In the genomic region with DNA sequence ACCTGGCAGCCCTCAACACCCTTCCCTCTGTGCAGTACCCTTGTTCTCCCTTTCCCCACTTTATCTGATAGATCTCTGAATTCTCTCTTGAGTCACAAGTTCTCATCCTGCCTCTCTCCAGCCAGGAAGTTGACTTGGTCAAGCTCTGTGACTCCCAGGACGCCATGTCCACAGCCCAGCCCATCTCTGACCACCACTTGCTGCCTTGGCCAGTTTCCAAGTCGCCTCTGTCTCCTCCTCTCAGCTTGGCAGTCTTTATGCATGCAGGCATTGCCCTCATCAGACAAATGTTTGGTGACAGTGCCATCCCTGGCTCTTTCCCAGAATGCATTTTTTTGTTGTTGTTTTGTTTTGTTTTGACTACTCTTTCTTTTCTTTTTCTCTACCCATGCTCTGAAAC, we compare ENCODE assay signal across 21 cellular contexts. TPM values are rescaled to one million over a fixed set of nuclear protein-coding genes. Genes with fewer than 3 reads are reported as not detected.
DNase-seq lines count a peak whose midpoint lies in the region; ATAC-seq, FAIRE-seq and TF ChIP-seq lines count a peak whose summit lies in the region.
"Had no signal": no experiment of that assay in that cellular context is flagged by ENCODE, and none has a peak within 500 bp of the region (broad histone marks: within the 10 kb centered on the region; RNA-seq: fewer than 3 reads in every experiment).

No MANE protein-coding gene starts in this region.

- TF ChIP-seq POLR2A in K562 (conservative IDR thresholded peaks at IDR 0.05), result no peak

- H3K36me3 ChIP-seq in K562 (ENCODE audit: control insufficient read depth, insufficient read depth, low read length), result no peaks in the 10 kb centered on the region
- H3K36me3 ChIP-seq in mucosa of descending colon (ENCODE audit: low read depth), result no peaks in the 10 kb centered on the region
- H3K36me3 ChIP-seq: BE2C had no signal

- FAIRE-seq in K562 (lab: Jason Lieb, UNC), result no peak
- FAIRE-seq: A549, D721Med, GM19239, H1 had no signal

- WGBS in K562 (ENCODE audit: insufficient coverage, low coverage, missing lambda C conversion rate), result 0% methylated on average over 2 of the region's 2 CpGs

- no peak for ATAC-seq in K562
- no peak for ATAC-seq in mucosa of descending colon
- ATAC-seq in HG02571 (IDR thresholded peaks at IDR 0.05; ENCODE audit: unreplicated experiment), result no peak
- no peak for ATAC-seq in HG02798 (IDR thresholded peaks at IDR 0.05; ENCODE audit: poor library complexity, unreplicated experiment)
- ATAC-seq: A549 had no signal

- POLR2A ChIA-PET in K562 (lab: Yijun Ruan, JAX), result no interaction called here

- TF ChIP-seq EP300 in K562 (IDR thresholded peaks at IDR 0.05; ENCODE audit: low read length), result no peak

- intact Hi-C loops in K562 (cut with micrococcal nuclease) (no loop called here), mucosa of descending colon (cut with DNase I, micrococcal nuclease) (no loop called here)

- DNase-seq in M059J (ENCODE audit: low read depth) (peak; percentile 11), K562 (ENCODE audit: extremely low read depth in 1 of 4, low spot score in 3 of 4) (no peak), myocyte (ENCODE audit: low read depth) (peak; percentile 64), mucosa of descending colon (no peak)
- DNase-seq: BE2C; CD4-positive, alpha-beta memory T cell; COR-L47; DMS153; DMS79 treated with DMSO at 0.1 percent for 48 hours; EL; GDM1; HCEC 1CT; HFFc6; IMR-90 had no signal

- H3K4me1 ChIP-seq in K562 (replicated peaks in 1 of 2; ENCODE audit: control insufficient read depth in 2 of 2, insufficient read depth in 2 of 2, low read length in 2 of 2), result no peaks in the 10 kb centered on the region
- no peaks in the 10 kb centered on the region for H3K4me1 ChIP-seq in mucosa of descending colon (ENCODE audit: low read depth)
- H3K4me1 ChIP-seq: A549, BE2C had no signal

- no peaks in the 10 kb centered on the region for H3K9me1 ChIP-seq in K562 (ENCODE audit: control insufficient read depth, insufficient read depth, low read length)

- no peak overlapping the region for H3K4me2 ChIP-seq in K562 (ENCODE audit: insufficient read depth, low read length)
- H3K4me2 ChIP-seq: A549 had no signal

- TF ChIP-seq CTCF in K562 (IDR thresholded peaks at IDR 0.05 in 2 of 3, conservative IDR thresholded peaks at IDR 0.05 in 1 of 3; ENCODE audit: insufficient read depth in 2 of 3, low read depth in 1 of 3, low read length in 3 of 3), result no peak
- TF ChIP-seq CTCF in mucosa of descending colon (IDR thresholded peaks at IDR 0.05), result no peak

- no peaks in the 10 kb centered on the region; a peak in 2 of 5 replicates for H3K27me3 ChIP-seq in K562 (ENCODE audit: control insufficient read depth in 2 of 2, insufficient read depth in 2 of 2, low read length in 2 of 2)
- H3K27me3 ChIP-seq: BE2C had no signal

- H3K9ac ChIP-seq in K562 (ENCODE audit: insufficient read depth in 1 of 2, low read depth in 2 of 2, low read length in 2 of 2), result no peak overlapping the region

- CTCF ChIA-PET in K562 (lab: Yijun Ruan, JAX; ENCODE audit: low intra/inter-chr PET ratio), result no interaction called here

- H3K9me3 ChIP-seq in K562 (replicated peaks; ENCODE audit: control insufficient read depth, insufficient read depth, low read depth, low read length), result peaks cover 7% of the 10 kb centered on the region
- H3K9me3 ChIP-seq in mucosa of descending colon, result no peaks in the 10 kb centered on the region
- H3K9me3 ChIP-seq: BE2C had no signal

- no TSS peak for BruUV-seq in K562 (replicated peaks; lab: Mats Ljungman, UMichigan)

- H2AFZ ChIP-seq in K562 (ENCODE audit: low read depth, low read length), result no peak overlapping the region

- in situ Hi-C loops in K562 (cut with MboI), result no loop called here

- no peak for TF ChIP-seq RAD21 in K562 (CRISPR knock-in tag; conservative IDR thresholded peaks at IDR 0.05 in 1 of 2, IDR thresholded peaks at IDR 0.05 in 1 of 2)

- H3K4me3 ChIP-seq in K562 (no peak overlapping the region), mucosa of descending colon (no peak overlapping the region)
- H3K4me3 ChIP-seq: A549 had no signal

- H3K27ac ChIP-seq in K562 (ENCODE audit: extremely low read depth, low read depth, low read length), result no peak overlapping the region
- H3K27ac ChIP-seq: A549, C4-2B had no signal

- no peaks in the 10 kb centered on the region for H3K79me2 ChIP-seq in K562 (ENCODE audit: control insufficient read depth, insufficient read depth, low read length)

- H4K20me1 ChIP-seq in K562 (replicated peaks; ENCODE audit: control insufficient read depth, insufficient read depth, low read length), result no peaks in the 10 kb centered on the region

RNA-seq across cellular contexts. Expression of a gene that starts 25.7 kb away (rescaled TPM):
- total RNA-seq in M059J (2014; rRNA removed; shearing (Covaris generic)), result 9.3 and 15.5 TPM in 2 replicates
- total RNA-seq in K562 (2011; cell fraction: chromatin; rRNA removed; ENCODE audit: low replicate concordance), result 21.1 and 34.6 TPM in 2 replicates
- total RNA-seq in K562 (2011; cell fraction: nucleolus; rRNA removed), result 14.2 and 14.5 TPM in 2 replicates
- 10.5 and 17.5 TPM in 2 replicates for total RNA-seq in K562 (2011; cell fraction: nucleoplasm; rRNA removed)
- total RNA-seq in K562 (2014; rRNA removed) (11.5 and 12.2 TPM in 2 replicates), K562 (2014; rRNA removed; fragmentation: Illumina TruSeq; extraction: Trizol) (18.2 and 21.9 TPM in 2 replicates), K562 (2015; rRNA removed; fragmentation: Illumina TruSeq; extraction: Trizol) (17.6 and 18.2 TPM in 2 replicates), K562 (2021) (13.1 and 13.7 TPM in 2 replicates), myocyte (15.3 and 18.7 TPM in 2 replicates), mucosa of descending colon (1 to 10 TPM; 4.9 to 8.0 (median 6.0) TPM)
- polyA plus RNA-seq in K562 (2011; rRNA removed) (7.5 and 8.2 TPM in 2 replicates), K562 (2014; fragmentation: Illumina TruSeq; extraction: Trizol) (12.3 and 14.8 TPM in 2 replicates), K562 (2014; fragmentation: Nextera tagmentation; extraction: Ambion mirVana) (10 to 100 TPM; 15.2 to 15.5 TPM), K562 (2014; rRNA removed) (8.0 and 8.6 TPM in 2 replicates)
- polyA plus RNA-seq in K562 (2011; cell fraction: cytosol; rRNA removed), result 2.3 and 4.0 TPM in 2 replicates
- polyA plus RNA-seq in K562 (2011; cell fraction: nucleus; rRNA removed), result 5.2 and 5.3 TPM in 2 replicates
- 5.9 and 8.2 TPM in 2 replicates for polyA plus RNA-seq in K562 (2012)
- 19.7 and 24.4 TPM in 2 replicates for polyA minus RNA-seq in K562 (2011; rRNA and poly(A)+ RNA removed)
- 8.1 TPM in 2 replicates for polyA minus RNA-seq in K562 (2011; cell fraction: cytosol; rRNA and poly(A)+ RNA removed)
- 9.7 and 17.3 TPM in 2 replicates for polyA minus RNA-seq in K562 (2011; cell fraction: nucleus; rRNA and poly(A)+ RNA removed)
- polyA plus RNA-seq in myocyte (2012), result 5.8 TPM

RNA-seq across cellular contexts. Expression of a gene that starts 38.2 kb away (rescaled TPM):
- 0.15 and 0.62 TPM in 2 replicates for total RNA-seq in M059J (2014; rRNA removed; shearing (Covaris generic))
- total RNA-seq in K562 (2011; cell fraction: chromatin; rRNA removed; ENCODE audit: low replicate concordance), result 0.60 and 2.4 TPM in 2 replicates
- 0.66 and 0.67 TPM in 2 replicates for total RNA-seq in K562 (2011; cell fraction: nucleolus; rRNA removed)
- total RNA-seq in K562 (2011; cell fraction: nucleoplasm; rRNA removed), result 0.66 and 0.76 TPM in 2 replicates
- total RNA-seq in K562 (2014; rRNA removed) (0.59 and 0.61 TPM in 2 replicates), K562 (2014; rRNA removed; fragmentation: Illumina TruSeq; extraction: Trizol) (0.73 and 1.3 TPM in 2 replicates), K562 (2015; rRNA removed; fragmentation: Illumina TruSeq; extraction: Trizol) (0.68 and 0.98 TPM in 2 replicates), K562 (2021) (0.65 and 0.73 TPM in 2 replicates), myocyte (2.0 and 2.6 TPM in 2 replicates), mucosa of descending colon (1 to 10 TPM; 2.5 to 7.7 (median 3.6) TPM)
- polyA plus RNA-seq in K562 (2011; rRNA removed) (0.11 and 0.47 TPM in 2 replicates), K562 (2014; fragmentation: Illumina TruSeq; extraction: Trizol) (0.73 and 0.90 TPM in 2 replicates), K562 (2014; fragmentation: Nextera tagmentation; extraction: Ambion mirVana) (under 1 TPM; 0.38 to 0.67 TPM), K562 (2014; rRNA removed) (0.60 and 1.6 TPM in 2 replicates)
- polyA plus RNA-seq in K562 (2011; cell fraction: cytosol; rRNA removed), result 0.03 and 0.07 TPM in 2 replicates
- 0.10 and 0.30 TPM in 2 replicates for polyA plus RNA-seq in K562 (2011; cell fraction: nucleus; rRNA removed)
- polyA plus RNA-seq in K562 (2012), result 0.29 and 0.84 TPM in 2 replicates
- polyA minus RNA-seq in K562 (2011; rRNA and poly(A)+ RNA removed), result 0.15 and 0.46 TPM in 2 replicates
- polyA minus RNA-seq in K562 (2011; cell fraction: cytosol; rRNA and poly(A)+ RNA removed), result not detected in 2 replicates
- 0.33 and 0.40 TPM in 2 replicates for polyA minus RNA-seq in K562 (2011; cell fraction: nucleus; rRNA and poly(A)+ RNA removed)
- polyA plus RNA-seq in myocyte (2012), result 1.5 TPM

RNA-seq across cellular contexts. Expression of a gene that starts 49.4 kb away (rescaled TPM):
- 6.8 and 8.4 TPM in 2 replicates for total RNA-seq in M059J (2014; rRNA removed; shearing (Covaris generic))
- 10.3 and 30.4 TPM in 2 replicates for total RNA-seq in K562 (2011; cell fraction: chromatin; rRNA removed; ENCODE audit: low replicate concordance)
- total RNA-seq in K562 (2011; cell fraction: nucleolus; rRNA removed), result 6.7 and 10.7 TPM in 2 replicates
- total RNA-seq in K562 (2011; cell fraction: nucleoplasm; rRNA removed), result 11.7 and 11.8 TPM in 2 replicates
- 12.1 and 13.1 TPM in 2 replicates for total RNA-seq in K562 (2014; rRNA removed)
- 19.1 and 22.3 TPM in 2 replicates for total RNA-seq in K562 (2014; rRNA removed; fragmentation: Illumina TruSeq; extraction: Trizol)
- 16.1 and 18.5 TPM in 2 replicates for total RNA-seq in K562 (2015; rRNA removed; fragmentation: Illumina TruSeq; extraction: Trizol)
- total RNA-seq in K562 (2021), result 12.7 and 13.9 TPM in 2 replicates
- polyA plus RNA-seq in K562 (2011; rRNA removed), result 10.1 and 13.7 TPM in 2 replicates
- polyA plus RNA-seq in K562 (2011; cell fraction: cytosol; rRNA removed), result 6.7 and 7.2 TPM in 2 replicates
- polyA plus RNA-seq in K562 (2011; cell fraction: nucleus; rRNA removed), result 4.9 and 7.4 TPM in 2 replicates
- polyA plus RNA-seq in K562 (2012), result 11.9 and 13.6 TPM in 2 replicates
- polyA plus RNA-seq in K562 (2014; fragmentation: Illumina TruSeq; extraction: Trizol), result 15.7 and 16.7 TPM in 2 replicates
- 1 to 10 TPM; 3.5 to 3.8 TPM for polyA plus RNA-seq in K562 (2014; fragmentation: Nextera tagmentation; extraction: Ambion mirVana)
- polyA plus RNA-seq in K562 (2014; rRNA removed), result 9.4 and 11.0 TPM in 2 replicates
- polyA minus RNA-seq in K562 (2011; rRNA and poly(A)+ RNA removed), result 20.4 and 23.1 TPM in 2 replicates
- 7.5 and 8.1 TPM in 2 replicates for polyA minus RNA-seq in K562 (2011; cell fraction: cytosol; rRNA and poly(A)+ RNA removed)
- polyA minus RNA-seq in K562 (2011; cell fraction: nucleus; rRNA and poly(A)+ RNA removed), result 8.2 and 15.3 TPM in 2 replicates
- total RNA-seq in myocyte, result 25.0 and 25.2 TPM in 2 replicates
- 7.0 TPM for polyA plus RNA-seq in myocyte (2012)
- total RNA-seq in mucosa of descending colon, result 10 to 100 TPM in 2 of 3 donors, 1 to 10 TPM in 1; 10.0 to 19.5 (median 14.5) TPM

RNA-seq across cellular contexts. Expression of a gene that starts 55.2 kb away (rescaled TPM):
- total RNA-seq in M059J (2014; rRNA removed; shearing (Covaris generic)), result 0.37 and 3.1 TPM in 2 replicates
- total RNA-seq in K562 (2011; cell fraction: chromatin; rRNA removed; ENCODE audit: low replicate concordance), result 8.3 and 13.2 TPM in 2 replicates
- 9.5 and 11.8 TPM in 2 replicates for total RNA-seq in K562 (2011; cell fraction: nucleolus; rRNA removed)
- total RNA-seq in K562 (2011; cell fraction: nucleoplasm; rRNA removed), result 10.2 and 13.0 TPM in 2 replicates
- 4.9 and 6.5 TPM in 2 replicates for total RNA-seq in K562 (2014; rRNA removed)
- total RNA-seq in K562 (2014; rRNA removed; fragmentation: Illumina TruSeq; extraction: Trizol), result 4.5 and 4.8 TPM in 2 replicates
- total RNA-seq in K562 (2015; rRNA removed; fragmentation: Illumina TruSeq; extraction: Trizol), result 3.6 and 3.7 TPM in 2 replicates
- total RNA-seq in K562 (2021), result 3.9 and 4.4 TPM in 2 replicates
- 1.1 and 4.2 TPM in 2 replicates for polyA plus RNA-seq in K562 (2011; rRNA removed)
- 0.49 and 0.95 TPM in 2 replicates for polyA plus RNA-seq in K562 (2011; cell fraction: cytosol; rRNA removed)
- polyA plus RNA-seq in K562 (2011; cell fraction: nucleus; rRNA removed), result 0.59 and 4.2 TPM in 2 replicates
- polyA plus RNA-seq in K562 (2012), result 2.9 TPM in 2 replicates
- polyA plus RNA-seq in K562 (2014; fragmentation: Illumina TruSeq; extraction: Trizol), result 2.3 and 4.1 TPM in 2 replicates
- 1 to 10 TPM; 1.2 to 1.6 TPM for polyA plus RNA-seq in K562 (2014; fragmentation: Nextera tagmentation; extraction: Ambion mirVana)
- polyA plus RNA-seq in K562 (2014; rRNA removed), result 2.4 and 2.9 TPM in 2 replicates
- 1.5 and 6.7 TPM in 2 replicates for polyA minus RNA-seq in K562 (2011; rRNA and poly(A)+ RNA removed)
- 3.0 TPM in 1 of 2 replicates, not detected in the other for polyA minus RNA-seq in K562 (2011; cell fraction: cytosol; rRNA and poly(A)+ RNA removed)
- polyA minus RNA-seq in K562 (2011; cell fraction: nucleus; rRNA and poly(A)+ RNA removed), result 3.1 and 11.0 TPM in 2 replicates
- total RNA-seq in myocyte, result 0.42 and 1.1 TPM in 2 replicates
- 0.38 TPM for polyA plus RNA-seq in myocyte (2012)
- 1 to 10 TPM; 3.6 to 6.4 (median 3.7) TPM for total RNA-seq in mucosa of descending colon

Comparison
In these comparisons a context has a peak if more than half of its experiments do, and no peak if none do; other contexts are left out.
1. DNase-seq: peak in M059J (single experiment) and myocyte (single experiment); none in K562 (0 of 4) and mucosa of descending colon (0 of 3).